Comparison of ENCODE assay signal across 10 cellular contexts in the genomic region with DNA sequence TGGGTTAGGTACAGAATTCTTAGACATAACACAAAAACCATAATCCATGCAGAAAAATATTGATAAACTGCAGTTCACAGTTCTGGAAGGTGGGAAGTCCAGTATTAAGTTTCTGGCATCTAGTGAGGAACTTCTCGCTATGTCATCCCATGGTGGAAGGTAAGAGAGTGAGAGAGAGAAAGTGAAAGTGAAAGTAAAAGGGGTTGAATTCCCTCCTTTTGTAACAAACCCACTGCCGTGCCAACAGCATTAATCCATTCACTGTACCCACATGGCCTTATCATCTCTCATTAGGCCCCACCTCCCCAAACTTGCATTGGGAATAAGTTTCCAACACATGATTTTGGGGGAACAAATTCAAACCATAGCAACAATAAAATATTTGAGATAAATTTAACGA. TPM values are rescaled to one million over a fixed set of nuclear protein-coding genes. Genes with fewer than 3 reads are reported as not detected.
DNase-seq lines count a peak whose midpoint lies in the region; ATAC-seq and TF ChIP-seq lines count a peak whose summit lies in the region.
"Had no signal": no experiment of that assay in that cellular context is flagged by ENCODE, and none has a peak within 500 bp of the region (broad histone marks: within the 10 kb centered on the region; RNA-seq: fewer than 3 reads in every experiment).

No MANE protein-coding gene starts in this region.

- H3K36me3 ChIP-seq in PC-9 (ENCODE audit: low read depth), result no peaks in the 10 kb centered on the region
- no peaks in the 10 kb centered on the region for H3K36me3 ChIP-seq in fibroblast of lung (ENCODE audit: control insufficient read depth, insufficient read depth, low read length)
- no peaks in the 10 kb centered on the region for H3K36me3 ChIP-seq in brain microvascular endothelial cell (replicated peaks)
- H3K36me3 ChIP-seq: cardiac muscle cell had no signal

- H3K27ac ChIP-seq in PC-9 (no peak overlapping the region), fibroblast of lung (ENCODE audit: insufficient read depth, low read length) (no peak overlapping the region), brain microvascular endothelial cell (no peak overlapping the region)
- H3K27ac ChIP-seq: cardiac muscle cell had no signal

- H3K4me3 Mint-ChIP-seq in activated naive CD4-positive, alpha-beta T cell treated with anti-CD3 and anti-CD28 coated beads, Interleukin-2, amount 50 U/mL, for 24 hours, result peak overlapping the region; percentile 78
- H3K4me3 Mint-ChIP-seq: stimulated activated naive B cell treated with anti-CD40 and anti-IgM and Interleukin-4, amounts not matched to agents 10 μg/mL and 1 μg/mL and 100 μg/mL, for 72 hours had no signal

- TF ChIP-seq CTCF in PC-9 (conservative IDR thresholded peaks at IDR 0.05), result no peak
- no peak for TF ChIP-seq CTCF in fibroblast of lung (conservative IDR thresholded peaks at IDR 0.05 in 1 of 2, IDR thresholded peaks at IDR 0.05 in 1 of 2; ENCODE audit: low read depth in 1 of 2, low read length in 2 of 2)
- no peak for TF ChIP-seq CTCF in brain microvascular endothelial cell (IDR thresholded peaks at IDR 0.05; ENCODE audit: low read depth, low read length, missing control alignments)

- no peak overlapping the region for H3K9ac ChIP-seq in fibroblast of lung (ENCODE audit: insufficient read depth, low read length)

- H3K9me2 ChIP-seq in PC-9 (ENCODE audit: insufficient read depth), result no peaks in the 10 kb centered on the region

- H3K4me2 ChIP-seq in PC-9 (peak overlapping the region; percentile 69), fibroblast of lung (ENCODE audit: extremely low read depth, insufficient read depth, low read length) (no peak overlapping the region)

- no peaks in the 10 kb centered on the region for H3K27me3 Mint-ChIP-seq in activated naive CD4-positive, alpha-beta T cell treated with anti-CD3 and anti-CD28 coated beads, Interleukin-2, amount 50 U/mL, for 24 hours

- intact Hi-C loops in PC-9 (cut with micrococcal nuclease; ENCODE audit: unreplicated experiment), result no loop called here

- H3K36me3 Mint-ChIP-seq in activated naive CD4-positive, alpha-beta T cell treated with anti-CD3 and anti-CD28 coated beads, Interleukin-2, amount 50 U/mL, for 24 hours, result peaks cover 11% of the 10 kb centered on the region

- peak overlapping the region; percentile 86 for H3K27ac Mint-ChIP-seq in activated naive CD4-positive, alpha-beta T cell treated with anti-CD3 and anti-CD28 coated beads, Interleukin-2, amount 50 U/mL, for 24 hours
- H3K27ac Mint-ChIP-seq: stimulated activated naive B cell treated with anti-CD40 and anti-IgM and Interleukin-4, amounts not matched to agents 10 μg/mL and 1 μg/mL and 100 μg/mL, for 72 hours had no signal

- BruUV-seq in PC-9 (replicated peaks; lab: Mats Ljungman, UMichigan), result no TSS peak

- no peaks in the 10 kb centered on the region for H4K20me1 ChIP-seq in PC-9 (ENCODE audit: insufficient read depth)
- no peaks in the 10 kb centered on the region for H4K20me1 ChIP-seq in fibroblast of lung (ENCODE audit: control insufficient read depth, extremely low read depth, insufficient read depth, low read length)

- CTCF ChIA-PET in PC-9 (lab: Charles Lee), result no interaction called here

- peaks cover 19% of the 10 kb centered on the region for H3K9me3 Mint-ChIP-seq in activated naive CD4-positive, alpha-beta T cell treated with anti-CD3 and anti-CD28 coated beads, Interleukin-2, amount 50 U/mL, for 24 hours

- DNase-seq in activated naive CD4-positive, alpha-beta T cell (lab: John Stamatoyannopoulos, UW), result no peak
- no peak for DNase-seq in PC-9
- DNase-seq in fibroblast of lung (ENCODE audit: low read depth in 2 of 2), result peak; percentile 15 to 35
- peak; percentile 28 for DNase-seq in superior temporal gyrus (ENCODE audit: extremely low spot score)
- no peak for DNase-seq in COR-L47 (lab: John Stamatoyannopoulos, UW)
- DNase-seq in brain microvascular endothelial cell, result no peak
- DNase-seq: stimulated activated naive B cell treated with anti-CD40 and anti-IgM and Interleukin-4, amounts not matched to agents 10 μg/mL and 1 μg/mL and 100 μg/mL, for 72 hours had no signal

- H3K4me1 Mint-ChIP-seq in activated naive CD4-positive, alpha-beta T cell treated with anti-CD3 and anti-CD28 coated beads, Interleukin-2, amount 50 U/mL, for 24 hours, result peaks cover 21% of the 10 kb centered on the region

- H3K9me3 ChIP-seq in PC-9 (ENCODE audit: insufficient read depth, low read depth), result peaks cover 23% of the 10 kb centered on the region
- H3K9me3 ChIP-seq in fibroblast of lung (ENCODE audit: control insufficient read depth, insufficient read depth, low read depth, low read length), result no peaks in the 10 kb centered on the region

- H3F3A ChIP-seq in PC-9 (ENCODE audit: insufficient read depth, low read depth), result no peaks in the 10 kb centered on the region

- in situ Hi-C loops in brain microvascular endothelial cell (cut with HindIII; ENCODE audit: low pct_ligation_motif_present, low sequenced_read_pairs), result no loop called here

- H3K79me2 ChIP-seq in PC-9 (ENCODE audit: low read depth) (no peaks in the 10 kb centered on the region), fibroblast of lung (ENCODE audit: control insufficient read depth, insufficient read depth, low read length) (no peaks in the 10 kb centered on the region)

- ATAC-seq in HG03108 (IDR thresholded peaks at IDR 0.05; ENCODE audit: unreplicated experiment), result no peak
- ATAC-seq: stimulated activated naive B cell treated with anti-CD40 and anti-IgM and Interleukin-4, amounts not matched to agents 10 μg/mL and 1 μg/mL and 100 μg/mL, for 72 hours had no signal

- H3K4me3 ChIP-seq in PC-9, result peak overlapping the region; percentile 47; the same call in 1 of the 2 replicates
- peak overlapping the region in 2 of 4 experiments; percentile 25 to 44 for H3K4me3 ChIP-seq in fibroblast of lung (replicated peaks in 1 of 4; ENCODE audit: control extremely low read depth in 1 of 4, insufficient read depth in 1 of 4, low read depth in 3 of 4, low read length in 4 of 4)
- no peak overlapping the region for H3K4me3 ChIP-seq in brain microvascular endothelial cell (ENCODE audit: low read depth, low read length)
- H3K4me3 ChIP-seq: cardiac muscle cell had no signal

- no peaks in the 10 kb centered on the region for H3K27me3 ChIP-seq in PC-9 (ENCODE audit: insufficient read depth, low read depth)
- no peaks in the 10 kb centered on the region for H3K27me3 ChIP-seq in fibroblast of lung (ENCODE audit: control insufficient read depth, insufficient read depth, low read length)
- H3K27me3 ChIP-seq in brain microvascular endothelial cell (replicated peaks), result no peaks in the 10 kb centered on the region
- H3K27me3 ChIP-seq: cardiac muscle cell had no signal

- H2AFZ ChIP-seq in PC-9 (0 out of 2 replicates have a peak overlapping the region, but pooled peaks have one; percentile 50), fibroblast of lung (ENCODE audit: low read length) (peak overlapping the region; percentile 31)

- POLR2A ChIA-PET in PC-9 (lab: Charles Lee; ENCODE audit: unreplicated experiment), result no interaction called here

- 0 out of 2 replicates have a peak, but pooled peaks cover 9% of the 10 kb centered on the region for H3K4me1 ChIP-seq in PC-9 (replicated peaks; ENCODE audit: insufficient read depth)
- H3K4me1 ChIP-seq in fibroblast of lung (ENCODE audit: control insufficient read depth, extremely low read depth, insufficient read depth, low read length), result no peaks in the 10 kb centered on the region

RNA-seq across cellular contexts. Expression of a gene that starts 17.1 kb away (rescaled TPM):
- 2.1 and 3.7 TPM in 2 replicates for total RNA-seq in PC-9 (2021)
- total RNA-seq in fibroblast of lung, result 3.3 and 3.5 TPM in 2 replicates
- polyA plus RNA-seq in fibroblast of lung, result 1.4 and 1.8 TPM in 2 replicates
- 0.98 and 1.1 TPM in 2 replicates for polyA plus RNA-seq in fibroblast of lung (2012)
- polyA minus RNA-seq in fibroblast of lung (ENCODE audit: low replicate concordance), result 2.8 TPM in 1 of 2 replicates, not detected in the other

RNA-seq across cellular contexts. Expression of a gene that starts 25.3 kb away (rescaled TPM):
- 9.8 and 16.8 TPM in 2 replicates for total RNA-seq in PC-9 (2021)
- 60.1 and 61.9 TPM in 2 replicates for total RNA-seq in fibroblast of lung
- 30.6 and 31.2 TPM in 2 replicates for polyA plus RNA-seq in fibroblast of lung
- polyA plus RNA-seq in fibroblast of lung (2012), result 23.3 and 27.1 TPM in 2 replicates
- polyA minus RNA-seq in fibroblast of lung (ENCODE audit: low replicate concordance), result 4.0 and 7.3 TPM in 2 replicates

RNA-seq across cellular contexts. Expression of a gene that starts 48.9 kb away (rescaled TPM):
- 3.3 and 3.7 TPM in 2 replicates for total RNA-seq in PC-9 (2021)
- 6.2 and 7.8 TPM in 2 replicates for total RNA-seq in fibroblast of lung
- 3.8 and 5.4 TPM in 2 replicates for polyA plus RNA-seq in fibroblast of lung
- polyA plus RNA-seq in fibroblast of lung (2012), result 2.5 and 3.7 TPM in 2 replicates
- polyA minus RNA-seq in fibroblast of lung (ENCODE audit: low replicate concordance), result 3.4 and 4.9 TPM in 2 replicates

Comparison
In these comparisons a context has a peak if more than half of its experiments do, and no peak if none do; other contexts are left out.
1. DNase-seq: peak in fibroblast of lung (2 of 2) and superior temporal gyrus (single experiment); none in activated naive CD4-positive, alpha-beta T cell (0 of 4), PC-9 (0 of 2), COR-L47 (single experiment) and brain microvascular endothelial cell (single experiment).